Comparison of ENCODE assay signal across 1 cellular context in genomic region chr12:90203556-90203955, GRCh38.
TF ChIP-seq lines count a peak whose summit lies in the region.

No MANE protein-coding gene starts in this region.

TF ChIP-seq in H1, 55 proteins besides CTCF, POLR2A, EP300 and RAD21 (continued from another document):
- TF ChIP-seq RNF2 (IDR thresholded peaks at IDR 0.05; ENCODE audit: borderline replicate concordance, low read depth, low read length, missing control alignments, poor library complexity, severe bottlenecking) (no peak), TAF7 (optimal IDR thresholded peaks at IDR 0.05; ENCODE audit: borderline replicate concordance, low read depth, low read length) (no peak), SP1 (IDR thresholded peaks at IDR 0.05; ENCODE audit: low read depth, low read length) (no peak), SRF (IDR thresholded peaks at IDR 0.05; ENCODE audit: low read depth, low read length) (no peak), FOSL1 (IDR thresholded peaks at IDR 0.05; ENCODE audit: insufficient read depth, low read depth, low read length) (no peak), TCF12 (IDR thresholded peaks at IDR 0.05; ENCODE audit: low read depth, low read length) (no peak), BACH1 (IDR thresholded peaks at IDR 0.05; ENCODE audit: low read length) (no peak)
